ENCODE assay signal across 15 cellular contexts in the genomic region with DNA sequence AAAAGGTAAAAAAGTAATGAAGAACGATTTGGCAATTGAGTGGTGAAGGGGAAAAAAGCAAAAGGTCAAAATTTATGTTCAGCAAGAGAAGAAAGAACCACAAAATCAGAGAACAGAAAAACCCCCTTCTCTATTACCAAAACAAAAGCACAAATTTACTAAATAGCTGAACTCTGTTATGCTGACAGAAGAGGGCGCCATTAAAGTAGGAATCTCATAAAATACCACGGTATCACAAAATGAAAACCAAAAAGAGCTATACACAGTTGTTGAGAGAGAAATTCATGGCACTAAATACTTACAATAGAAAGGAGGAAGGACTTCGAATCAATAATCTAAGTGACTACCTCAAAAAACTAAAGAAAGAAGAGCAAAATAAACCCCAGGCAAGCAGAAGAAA.
DNase-seq lines count a peak whose midpoint lies in the region; ATAC-seq and TF ChIP-seq lines count a peak whose summit lies in the region.
"Had no signal": no experiment of that assay in that cellular context is flagged by ENCODE, and none has a peak within 500 bp of the region (broad histone marks: within the 10 kb centered on the region; RNA-seq: fewer than 3 reads in every experiment).

No MANE protein-coding gene starts in this region.

- no peaks in the 10 kb centered on the region for H3K36me3 ChIP-seq in GM23248 (ENCODE audit: low read depth)
- H3K36me3 ChIP-seq in PC-9 (ENCODE audit: low read depth), result no peaks in the 10 kb centered on the region
- H3K36me3 ChIP-seq in mucosa of descending colon (ENCODE audit: low read depth), result no peaks in the 10 kb centered on the region
- H3K36me3 ChIP-seq: pancreas, tibial nerve had no signal

- DNase-seq in AG10803 (ENCODE audit: low read depth) (no peak), GM23248 (peak; percentile 20), PC-9 (no peak), fibroblast of pulmonary artery (ENCODE audit: low read depth) (peak; percentile 0), mucosa of descending colon (no peak), NCI-H2171 (lab: John Stamatoyannopoulos, UW) (no peak), G401 (ENCODE audit: low spot score) (no peak), T-helper 9 cell (no peak)
- DNase-seq: activated naive CD4-positive, alpha-beta T cell treated with anti-CD3 and anti-CD28 coated beads, Interleukin-2, amount 10 ng/mL, durations not matched to agents 7 days and 5 days; CD8-positive, alpha-beta memory T cell; effector CD8-positive, alpha-beta T cell; HCEC 1CT; pancreas had no signal

- peak; percentile 43 for TF ChIP-seq CTCF in AG10803 (conservative IDR thresholded peaks at IDR 0.05; ENCODE audit: low read length)
- peak; percentile 59 for TF ChIP-seq CTCF in PC-9 (conservative IDR thresholded peaks at IDR 0.05)
- peak; percentile 22 for TF ChIP-seq CTCF in fibroblast of pulmonary artery (IDR thresholded peaks at IDR 0.05; ENCODE audit: low read length, missing control alignments)
- TF ChIP-seq CTCF in mucosa of descending colon (IDR thresholded peaks at IDR 0.05), result no peak

- H3K27me3 ChIP-seq in GM23248 (replicated peaks; ENCODE audit: insufficient read depth), result no peaks in the 10 kb centered on the region
- no peaks in the 10 kb centered on the region for H3K27me3 ChIP-seq in PC-9 (ENCODE audit: insufficient read depth, low read depth)
- H3K27me3 ChIP-seq: tibial nerve had no signal

- CTCF ChIA-PET in PC-9 (lab: Charles Lee), result interaction anchor here (0.7 kb wide), 1 partner anchor 673 kb away, joined by 3 read pairs; no protein-coding TSS in a partner anchor

- H3K4me2 ChIP-seq in GM23248 (ENCODE audit: unreplicated experiment) (no peak overlapping the region), PC-9 (no peak overlapping the region)

- H3K4me3 ChIP-seq in AG10803 (ENCODE audit: low read length) (no peak overlapping the region), GM23248 (no peak overlapping the region), PC-9 (no peak overlapping the region), fibroblast of pulmonary artery (replicated peaks; ENCODE audit: low read depth, low read length) (no peak overlapping the region), mucosa of descending colon (no peak overlapping the region)
- H3K4me3 ChIP-seq: pancreas, tibial nerve had no signal

- no peak overlapping the region for H3K9ac ChIP-seq in GM23248

- in situ Hi-C loops in GM23248 (cut with MboI), result no loop called here
- in situ Hi-C loops in G401 (cut with HindIII; ENCODE audit: low sequenced_read_pairs), result no loop called here

- ATAC-seq in mucosa of descending colon, result no peak
- ATAC-seq: activated CD4-positive, CD25-positive, alpha-beta regulatory T cell treated with anti-CD3 and anti-CD28 coated beads, Interleukin-2, amount 50 U/mL, for 24 hours; pancreas had no signal

- H4K20me1 ChIP-seq in GM23248 (ENCODE audit: insufficient read depth) (no peaks in the 10 kb centered on the region), PC-9 (ENCODE audit: insufficient read depth) (no peaks in the 10 kb centered on the region)

- intact Hi-C loops in PC-9 (cut with micrococcal nuclease; ENCODE audit: unreplicated experiment), result no loop called here
- intact Hi-C loops in mucosa of descending colon (cut with DNase I, micrococcal nuclease), result no loop called here

- no peaks in the 10 kb centered on the region for H3F3A ChIP-seq in GM23248 (ENCODE audit: insufficient read depth)
- no peaks in the 10 kb centered on the region for H3F3A ChIP-seq in PC-9 (ENCODE audit: insufficient read depth, low read depth)

- H3K79me2 ChIP-seq in GM23248 (ENCODE audit: insufficient read depth) (no peaks in the 10 kb centered on the region), PC-9 (ENCODE audit: low read depth) (no peaks in the 10 kb centered on the region)

- BruUV-seq in PC-9 (replicated peaks; lab: Mats Ljungman, UMichigan), result no TSS peak

- no peak overlapping the region for H2AFZ ChIP-seq in GM23248
- H2AFZ ChIP-seq in PC-9, result no peak overlapping the region

- 5% methylated on average over 4 of the region's 4 CpGs for WGBS in GM23248 (ENCODE audit: low coverage in 1 of 2, low lambda C conversion rate in 2 of 2, missing lambda C conversion rate in 2 of 2), 2 experiments

- POLR2A ChIA-PET in PC-9 (lab: Charles Lee; ENCODE audit: unreplicated experiment), result no interaction called here

- H3K27ac ChIP-seq in GM23248 (no peak overlapping the region), PC-9 (no peak overlapping the region)
- H3K27ac ChIP-seq: pancreas, tibial nerve had no signal

- H3K4me1 ChIP-seq in GM23248 (ENCODE audit: insufficient read depth) (no peaks in the 10 kb centered on the region), PC-9 (replicated peaks; ENCODE audit: insufficient read depth) (no peaks in the 10 kb centered on the region), mucosa of descending colon (ENCODE audit: low read depth) (no peaks in the 10 kb centered on the region)
- H3K4me1 ChIP-seq: pancreas, tibial nerve had no signal

- no peaks in the 10 kb centered on the region for H3K9me2 ChIP-seq in GM23248 (ENCODE audit: insufficient read depth)
- H3K9me2 ChIP-seq in PC-9 (ENCODE audit: insufficient read depth), result no peaks in the 10 kb centered on the region

- H3K9me3 ChIP-seq in GM23248 (ENCODE audit: low read depth), result no peaks in the 10 kb centered on the region
- H3K9me3 ChIP-seq in PC-9 (ENCODE audit: insufficient read depth, low read depth), result no peaks in the 10 kb centered on the region
- no peaks in the 10 kb centered on the region for H3K9me3 ChIP-seq in mucosa of descending colon
- H3K9me3 ChIP-seq: pancreas had no signal

Comparison
In these comparisons a context has a peak if more than half of its experiments do, and no peak if none do; other contexts are left out.
1. DNase-seq: peak in GM23248 (single experiment) and fibroblast of pulmonary artery (single experiment); none in AG10803 (single experiment), PC-9 (0 of 2), mucosa of descending colon (0 of 3), NCI-H2171 (single experiment), G401 (single experiment) and T-helper 9 cell (single experiment).